Comparison of ENCODE assay signal across 12 cellular contexts in genomic region chr17:77571141-77571540, GRCh38.
DNase-seq lines count a peak whose midpoint lies in the region; ATAC-seq and TF ChIP-seq lines count a peak whose summit lies in the region.
"Had no signal": no experiment of that assay in that cellular context is flagged by ENCODE, and none has a peak within 500 bp of the region (broad histone marks: within the 10 kb centered on the region; RNA-seq: fewer than 3 reads in every experiment).

No MANE protein-coding gene starts in this region.

- H3K27me3 ChIP-seq in BE2C: no peaks in the 10 kb centered on the region
- no peaks in the 10 kb centered on the region for H3K27me3 ChIP-seq in Loucy (ENCODE audit: insufficient read depth, low read length, poor library complexity, severe bottlenecking)
- peaks cover 0 to 81% (median 0%) of the 10 kb centered on the region in 4 donors for H3K27me3 ChIP-seq in esophagus squamous epithelium

- H3K27ac ChIP-seq in esophagus squamous epithelium: peak overlapping the region in 1 of 4 donors; percentile 27
- H3K27ac ChIP-seq: pancreas, PC-9 had no signal

- no peak for DNase-seq in BE2C
- DNase-seq in esophagus squamous epithelium (lab: John Stamatoyannopoulos, UW): no peak
- DNase-seq in nephron progenitor cell: peak; percentile 29
- no peak for DNase-seq in NCI-H1092 (lab: John Stamatoyannopoulos, UW)
- DNase-seq in stimulated activated naive CD4-positive, alpha-beta T cell treated with Interleukin-2 at 50 U/mL for 16 hours (lab: John Stamatoyannopoulos, UW): no peak
- DNase-seq in stimulated activated CD4-positive, alpha-beta T cell treated with anti-CD3 and anti-CD28 coated beads, Interleukin-4, amount 100 ng/mL, for 24 hours: no peak
- DNase-seq: NCI-H2029, PC-9 had no signal

- peaks cover 16% of the 10 kb centered on the region for H3K4me1 Mint-ChIP-seq in nephron progenitor cell

- H3K9ac ChIP-seq in Loucy (ENCODE audit: low read depth, low read length, poor library complexity, severe bottlenecking): peak overlapping the region; percentile 90

- H3K36me3 Mint-ChIP-seq in nephron progenitor cell (ENCODE audit: low read depth): no peaks in the 10 kb centered on the region

- peaks cover 78% of the 10 kb centered on the region for H3K27me3 Mint-ChIP-seq in nephron progenitor cell (ENCODE audit: low read depth, poor library complexity)

- H3F3A ChIP-seq in Loucy (ENCODE audit: low read depth): peaks cover 39% of the 10 kb centered on the region

- peak overlapping the region; percentile 42; the same call in 1 of the 2 replicates for H2AFZ ChIP-seq in Loucy (ENCODE audit: low read length)
- H2AFZ ChIP-seq: PC-9 had no signal

- TF ChIP-seq CTCF in BE2C (IDR thresholded peaks at IDR 0.05; ENCODE audit: low read depth, low read length): no peak
- no peak for TF ChIP-seq CTCF in Loucy (conservative IDR thresholded peaks at IDR 0.05; ENCODE audit: low read length)
- no peak for TF ChIP-seq CTCF in esophagus squamous epithelium (IDR thresholded peaks at IDR 0.05)
- no peak for TF ChIP-seq CTCF in nephron progenitor cell (IDR thresholded peaks at IDR 0.05)

- H3K9me3 Mint-ChIP-seq in nephron progenitor cell: no peaks in the 10 kb centered on the region
- H3K9me3 Mint-ChIP-seq: activated T-helper 2 cell treated with anti-CD3 and anti-CD28 coated beads, Interferon-gamma antibody, Interleukin-2, Interleukin-4, amounts not matched to agents 10 μg/mL and 5 μg/mL and 100 μg/mL, durations not matched to agents 14 hours and 24 hours and 36 hours had no signal

- ATAC-seq in esophagus mucosa: no peak
- ATAC-seq: pancreas had no signal

- no peaks in the 10 kb centered on the region for H4K20me1 ChIP-seq in Loucy (ENCODE audit: insufficient read depth, low read length, poor library complexity, severe bottlenecking)

- H3K4me3 ChIP-seq in BE2C (ENCODE audit: low read depth, low read length): peak overlapping the region; percentile 56
- peak overlapping the region; percentile 68 for H3K4me3 ChIP-seq in Loucy (ENCODE audit: low read length, poor library complexity, severe bottlenecking)
- H3K4me3 ChIP-seq in esophagus squamous epithelium: peak overlapping the region in 3 of 4 donors; percentile 11 to 55 (median 18)
- H3K4me3 ChIP-seq: pancreas, PC-9 had no signal

- no peaks in the 10 kb centered on the region for H3K9me2 ChIP-seq in Loucy (replicated peaks; ENCODE audit: low read depth, low read length)

- WGBS in esophagus squamous epithelium, 2 donors: 35 to 36% methylated on average over 8 to 13 of the region's 20 CpGs

- peak overlapping the region; percentile 89 for H3K4me2 ChIP-seq in Loucy (ENCODE audit: low read depth, low read length, poor library complexity, severe bottlenecking)
- H3K4me2 ChIP-seq: PC-9 had no signal

- H3K4me1 ChIP-seq in BE2C: peaks cover 8% of the 10 kb centered on the region; the same call in 1 of the 2 replicates
- peaks cover 75% of the 10 kb centered on the region for H3K4me1 ChIP-seq in Loucy (ENCODE audit: insufficient read depth, low read length, poor library complexity, severe bottlenecking)
- H3K4me1 ChIP-seq in esophagus squamous epithelium: peaks cover 0 to 18% (median 5%) of the 10 kb centered on the region in 3 donors
- H3K4me1 ChIP-seq: pancreas had no signal

- H3K79me2 ChIP-seq in Loucy (ENCODE audit: insufficient read depth, low read length): no peaks in the 10 kb centered on the region

- no peak for TF ChIP-seq POLR2A in esophagus squamous epithelium (IDR thresholded peaks at IDR 0.05)

- H3K4me3 Mint-ChIP-seq in nephron progenitor cell: peak overlapping the region; percentile 68

- H3K9me3 ChIP-seq in BE2C (no peaks in the 10 kb centered on the region), Loucy (ENCODE audit: insufficient read depth, low read depth, low read length) (no peaks in the 10 kb centered on the region), esophagus squamous epithelium (no peaks in the 10 kb centered on the region)
- H3K9me3 ChIP-seq: pancreas had no signal

- H3K36me3 ChIP-seq in BE2C (no peaks in the 10 kb centered on the region), Loucy (ENCODE audit: insufficient read depth, low read length) (no peaks in the 10 kb centered on the region), esophagus squamous epithelium (no peaks in the 10 kb centered on the region)
- H3K36me3 ChIP-seq: pancreas had no signal

- intact Hi-C loops in esophagus squamous epithelium (cut with DNase I): no loop called here

- H3K27ac Mint-ChIP-seq in nephron progenitor cell: no peak overlapping the region
- H3K27ac Mint-ChIP-seq: activated T-helper 2 cell treated with anti-CD3 and anti-CD28 coated beads, Interferon-gamma antibody, Interleukin-2, Interleukin-4, amounts not matched to agents 10 μg/mL and 5 μg/mL and 100 μg/mL, durations not matched to agents 14 hours and 24 hours and 36 hours had no signal

Comparison
In these comparisons a context has a peak if more than half of its experiments do, and no peak if none do; other contexts are left out.
1. H3K4me3 ChIP-seq: peak in every context shown above with its lines; median percentile 68 in Loucy; 56 in BE2C; 18 in esophagus squamous epithelium.